In genomic region chr20:38697306-38697705, GRCh38 we compare ENCODE assay signal across 1 cellular context.
TF ChIP-seq lines count a peak whose summit lies in the region.

No MANE protein-coding gene starts in this region.

TF ChIP-seq in HepG2, 621 proteins besides CTCF, POLR2A, EP300 and RAD21 (continued from another document):
- TF ChIP-seq ZSCAN5A (CRISPR knock-in tag; IDR thresholded peaks at IDR 0.05; ENCODE audit: borderline replicate concordance) (no peak), CREB1 (IDR thresholded peaks at IDR 0.05) (peak; percentile 23; the same call in 1 of the 2 replicates), CREB1 (CRISPR knock-in tag; IDR thresholded peaks at IDR 0.05) (no peak)
TF ChIP-seq in HepG2: peak in this region for 1.
